Comparison of ENCODE assay signal across 2 cellular contexts in the genomic region with DNA sequence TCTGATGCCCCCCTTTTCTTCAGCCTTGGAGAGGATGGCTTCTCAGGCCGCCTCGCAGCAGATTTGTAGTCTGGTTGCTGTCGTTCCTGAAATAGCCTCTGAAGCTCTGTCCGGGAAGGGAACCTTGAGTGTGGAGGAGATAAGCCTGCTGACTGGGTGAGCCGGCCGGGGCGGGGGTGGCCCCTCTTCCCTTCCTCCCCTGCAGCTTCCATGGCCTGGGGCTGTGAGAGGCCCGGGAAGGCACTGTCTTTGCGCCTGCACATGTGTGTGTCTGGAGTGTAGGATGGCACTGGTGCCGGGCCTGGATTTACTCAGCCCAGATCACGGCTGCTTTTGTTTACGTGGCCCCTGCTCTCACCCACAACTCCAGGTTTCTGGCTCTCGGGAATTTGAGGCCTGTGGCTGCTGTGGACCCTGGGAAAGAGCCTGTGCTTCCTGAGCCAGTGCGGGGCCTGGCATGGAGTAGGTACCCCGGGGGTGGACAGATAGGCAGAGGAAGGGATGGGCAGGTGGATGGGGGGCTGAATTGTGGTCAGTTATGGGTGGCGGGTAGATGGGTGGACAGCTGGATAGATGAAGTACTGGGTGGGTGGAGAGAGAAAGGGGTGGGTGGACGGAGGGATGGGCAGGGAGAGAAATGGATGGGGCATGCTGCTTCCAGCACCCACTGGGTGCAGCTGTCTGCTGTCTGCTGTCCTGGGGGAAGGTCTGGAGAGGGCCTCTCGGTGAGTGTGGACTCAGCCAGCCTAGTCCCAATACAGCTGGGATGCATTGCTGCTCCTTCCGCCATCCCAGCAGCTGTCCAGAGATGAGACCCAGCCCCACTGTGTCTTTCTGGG.
TF ChIP-seq lines count a peak whose summit lies in the region.

No MANE protein-coding gene starts in this region.

TF ChIP-seq in SK-N-SH, 30 proteins besides CTCF, POLR2A, EP300 and RAD21 (continued from another document):
- TF ChIP-seq, protein P1, sequence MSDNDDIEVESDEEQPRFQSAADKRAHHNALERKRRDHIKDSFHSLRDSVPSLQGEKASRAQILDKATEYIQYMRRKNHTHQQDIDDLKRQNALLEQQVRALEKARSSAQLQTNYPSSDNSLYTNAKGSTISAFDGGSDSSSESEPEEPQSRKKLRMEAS (IDR thresholded peaks at IDR 0.05; ENCODE audit: low read depth) = no peak
- TF ChIP-seq CHD2 (IDR thresholded peaks at IDR 0.05; ENCODE audit: low read length, partially characterized antibody) (peak; percentile 27), GABPA (IDR thresholded peaks at IDR 0.05; ENCODE audit: low read depth) (no peak), MXI1 (IDR thresholded peaks at IDR 0.05; ENCODE audit: low read depth, low read length) (0 out of 2 replicates have a peak, but pooled peaks have one; percentile 21), NRF1 (IDR thresholded peaks at IDR 0.05; ENCODE audit: low read depth, low read length) (no peak), JUND (IDR thresholded peaks at IDR 0.05) (no peak), POLR2AphosphoS5 (IDR thresholded peaks at IDR 0.05; ENCODE audit: low read depth, low read length) (no peak), ELF1 (IDR thresholded peaks at IDR 0.05) (no peak), GATA2 (CRISPR knock-in tag; IDR thresholded peaks at IDR 0.05) (no peak), RCOR1 (IDR thresholded peaks at IDR 0.05; ENCODE audit: low read length) (no peak), MEF2A (IDR thresholded peaks at IDR 0.05; ENCODE audit: borderline replicate concordance, low read depth) (no peak), RXRA (IDR thresholded peaks at IDR 0.05; ENCODE audit: borderline replicate concordance, low read depth) (no peak), TAF1 (IDR thresholded peaks at IDR 0.05; ENCODE audit: borderline replicate concordance, low read depth, low read length) (no peak), YY1 (IDR thresholded peaks at IDR 0.05; ENCODE audit: low read depth) (no peak)
- TF ChIP-seq, protein P2, sequence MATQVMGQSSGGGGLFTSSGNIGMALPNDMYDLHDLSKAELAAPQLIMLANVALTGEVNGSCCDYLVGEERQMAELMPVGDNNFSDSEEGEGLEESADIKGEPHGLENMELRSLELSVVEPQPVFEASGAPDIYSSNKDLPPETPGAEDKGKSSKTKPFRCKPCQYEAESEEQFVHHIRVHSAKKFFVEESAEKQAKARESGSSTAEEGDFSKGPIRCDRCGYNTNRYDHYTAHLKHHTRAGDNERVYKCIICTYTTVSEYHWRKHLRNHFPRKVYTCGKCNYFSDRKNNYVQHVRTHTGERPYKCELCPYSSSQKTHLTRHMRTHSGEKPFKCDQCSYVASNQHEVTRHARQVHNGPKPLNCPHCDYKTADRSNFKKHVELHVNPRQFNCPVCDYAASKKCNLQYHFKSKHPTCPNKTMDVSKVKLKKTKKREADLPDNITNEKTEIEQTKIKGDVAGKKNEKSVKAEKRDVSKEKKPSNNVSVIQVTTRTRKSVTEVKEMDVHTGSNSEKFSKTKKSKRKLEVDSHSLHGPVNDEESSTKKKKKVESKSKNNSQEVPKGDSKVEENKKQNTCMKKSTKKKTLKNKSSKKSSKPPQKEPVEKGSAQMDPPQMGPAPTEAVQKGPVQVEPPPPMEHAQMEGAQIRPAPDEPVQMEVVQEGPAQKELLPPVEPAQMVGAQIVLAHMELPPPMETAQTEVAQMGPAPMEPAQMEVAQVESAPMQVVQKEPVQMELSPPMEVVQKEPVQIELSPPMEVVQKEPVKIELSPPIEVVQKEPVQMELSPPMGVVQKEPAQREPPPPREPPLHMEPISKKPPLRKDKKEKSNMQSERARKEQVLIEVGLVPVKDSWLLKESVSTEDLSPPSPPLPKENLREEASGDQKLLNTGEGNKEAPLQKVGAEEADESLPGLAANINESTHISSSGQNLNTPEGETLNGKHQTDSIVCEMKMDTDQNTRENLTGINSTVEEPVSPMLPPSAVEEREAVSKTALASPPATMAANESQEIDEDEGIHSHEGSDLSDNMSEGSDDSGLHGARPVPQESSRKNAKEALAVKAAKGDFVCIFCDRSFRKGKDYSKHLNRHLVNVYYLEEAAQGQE (IDR thresholded peaks at IDR 0.05; ENCODE audit: low read depth, low read length) = no peak
- TF ChIP-seq, protein P3, sequence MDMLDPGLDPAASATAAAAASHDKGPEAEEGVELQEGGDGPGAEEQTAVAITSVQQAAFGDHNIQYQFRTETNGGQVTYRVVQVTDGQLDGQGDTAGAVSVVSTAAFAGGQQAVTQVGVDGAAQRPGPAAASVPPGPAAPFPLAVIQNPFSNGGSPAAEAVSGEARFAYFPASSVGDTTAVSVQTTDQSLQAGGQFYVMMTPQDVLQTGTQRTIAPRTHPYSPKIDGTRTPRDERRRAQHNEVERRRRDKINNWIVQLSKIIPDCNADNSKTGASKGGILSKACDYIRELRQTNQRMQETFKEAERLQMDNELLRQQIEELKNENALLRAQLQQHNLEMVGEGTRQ (IDR thresholded peaks at IDR 0.05; ENCODE audit: borderline replicate concordance, low read depth, low read length) = no peak
- TF ChIP-seq, protein P4, sequence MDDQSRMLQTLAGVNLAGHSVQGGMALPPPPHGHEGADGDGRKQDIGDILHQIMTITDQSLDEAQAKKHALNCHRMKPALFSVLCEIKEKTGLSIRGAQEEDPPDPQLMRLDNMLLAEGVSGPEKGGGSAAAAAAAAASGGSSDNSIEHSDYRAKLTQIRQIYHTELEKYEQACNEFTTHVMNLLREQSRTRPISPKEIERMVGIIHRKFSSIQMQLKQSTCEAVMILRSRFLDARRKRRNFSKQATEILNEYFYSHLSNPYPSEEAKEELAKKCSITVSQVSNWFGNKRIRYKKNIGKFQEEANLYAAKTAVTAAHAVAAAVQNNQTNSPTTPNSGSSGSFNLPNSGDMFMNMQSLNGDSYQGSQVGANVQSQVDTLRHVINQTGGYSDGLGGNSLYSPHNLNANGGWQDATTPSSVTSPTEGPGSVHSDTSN (IDR thresholded peaks at IDR 0.05) = no peak
TF ChIP-seq in SK-N-SH: peak in this region for 3.

TF ChIP-seq in SK-N-SH treated with all-trans-retinoic acid at 6 μM for 48 hours, 23 proteins besides CTCF, POLR2A, EP300 and RAD21 (continued from another document):
- TF ChIP-seq ARNTL (CRISPR knock-in tag; IDR thresholded peaks at IDR 0.05; ENCODE audit: borderline replicate concordance, low read depth) = no peak
- no peak for TF ChIP-seq SNAI2 (CRISPR knock-in tag; IDR thresholded peaks at IDR 0.05)
TF ChIP-seq in SK-N-SH treated with all-trans-retinoic acid at 6 μM for 48 hours: peak in this region for 0.
